In genomic region chr3:138057384-138057783, GRCh38 we compare ENCODE assay signal across 6 cellular contexts. TPM values are rescaled to one million over a fixed set of nuclear protein-coding genes. Genes with fewer than 3 reads are reported as not detected.
"Had no signal": no experiment of that assay in that cellular context is flagged by ENCODE, and none has a peak within 500 bp of the region (broad histone marks: within the 10 kb centered on the region; RNA-seq: fewer than 3 reads in every experiment).

No MANE protein-coding gene starts in this region.

- DNase-seq: H9, HCEC 1CT, IMR-90 had no signal

- ATAC-seq: GM23338 had no signal

- H3K4me3 ChIP-seq: GM23338 had no signal

RNA-seq across cellular contexts. Expression of gene CLDN18, which starts 47.4 kb away (rescaled TPM):
- total RNA-seq: GM23338, H1, H9, IMR-90 had no signal
- polyA plus RNA-seq: H1, IMR-90 had no signal

RNA-seq across cellular contexts. Expression of gene DZIP1L, which starts 58.0 kb away (rescaled TPM):
- total RNA-seq: HT-29 had no signal
